ENCODE assay signal across 14 cellular contexts in genomic region chr17:28346746-28347246, GRCh38. TPM values are rescaled to one million over a fixed set of nuclear protein-coding genes. Genes with fewer than 3 reads are reported as not detected.
DNase-seq lines count a peak whose midpoint lies in the region; ATAC-seq and TF ChIP-seq lines count a peak whose summit lies in the region.
"Had no signal": no experiment of that assay in that cellular context is flagged by ENCODE, and none has a peak within 500 bp of the region (broad histone marks: within the 10 kb centered on the region; RNA-seq: fewer than 3 reads in every experiment).

No MANE protein-coding gene starts in this region.

- H3K27ac Mint-ChIP-seq in chondrocyte (ENCODE audit: unreplicated experiment), result peak overlapping the region; percentile 92

- H3K9me3 Mint-ChIP-seq in chondrocyte (ENCODE audit: low read depth), result no peaks in the 10 kb centered on the region

- no peaks in the 10 kb centered on the region for H3K9me3 ChIP-seq in left lung
- H3K9me3 ChIP-seq: gastroesophageal sphincter, sigmoid colon, thyroid gland had no signal

- TF ChIP-seq CTCF in AG10803 (conservative IDR thresholded peaks at IDR 0.05; ENCODE audit: low read length) (peak; percentile 43), LNCaP clone FGC (IDR thresholded peaks at IDR 0.05; ENCODE audit: control insufficient read depth, extremely low read depth, insufficient read depth) (peak; percentile 81), chondrocyte (IDR thresholded peaks at IDR 0.05) (peak; percentile 60), left lung (IDR thresholded peaks at IDR 0.05) (no peak)

- peak overlapping the region; percentile 19 to 25 for H3K27ac ChIP-seq in left lung

- intact Hi-C loops in left lung (cut with DNase I), result no loop called here

- H3K36me3 ChIP-seq in left lung, result peaks cover 0 to 100% of the 10 kb centered on the region in 2 donors

- peaks cover 35% of the 10 kb centered on the region for H3K36me3 Mint-ChIP-seq in chondrocyte (ENCODE audit: low read depth)

- H3K4me3 Mint-ChIP-seq in chondrocyte (ENCODE audit: unreplicated experiment), result no peak overlapping the region

- H3K27me3 Mint-ChIP-seq in chondrocyte (ENCODE audit: low read depth), result no peaks in the 10 kb centered on the region

- peaks cover 32% of the 10 kb centered on the region for H3K4me1 Mint-ChIP-seq in chondrocyte (ENCODE audit: low read depth)

- ATAC-seq in left lung, result peak; percentile 18
- ATAC-seq in HG03460 (IDR thresholded peaks at IDR 0.05; ENCODE audit: unreplicated experiment), result no peak
- ATAC-seq: gastroesophageal sphincter had no signal

- H3K4me1 ChIP-seq in left lung, result peaks cover 0 to 14% of the 10 kb centered on the region in 2 donors

- H3K27me3 ChIP-seq in left lung, result no peaks in the 10 kb centered on the region
- H3K27me3 ChIP-seq: gastroesophageal sphincter, sigmoid colon, thyroid gland had no signal

- H3K4me3 ChIP-seq in AG10803 (ENCODE audit: low read length), result no peak overlapping the region
- H3K4me3 ChIP-seq in LNCaP clone FGC (ENCODE audit: low read depth, low read length), result no peak overlapping the region
- no peak overlapping the region for H3K4me3 ChIP-seq in left lung
- H3K4me3 ChIP-seq: gastroesophageal sphincter, sigmoid colon, thyroid gland had no signal

- DNase-seq in AG10803 (ENCODE audit: low read depth) (no peak), LNCaP clone FGC (ENCODE audit: low read depth) (peak; percentile 81), chondrocyte (ENCODE audit: low spot score) (no peak), left lung (no peak), SIG-M5 treated with dmso at 0.1 percent for 504 hours (lab: John Stamatoyannopoulos, UW; ENCODE audit: unreplicated experiment) (no peak), cerebellar nuclear complex (lab: John Stamatoyannopoulos, UW) (no peak), cortex of kidney (lab: John Stamatoyannopoulos, UW) (no peak)
- DNase-seq: activated T-cell treated with anti-CD3 and anti-CD28 coated beads, Interleukin-2, amount 50 U/mL, for 48 hours; SHP77; sigmoid colon; thyroid gland had no signal

RNA-seq across cellular contexts. Expression of gene POLDIP2, which starts 10.5 kb away (rescaled TPM):
- total RNA-seq in chondrocyte (70.1 to 70.8 TPM (median 70.4 TPM) in 3 replicates), left lung (10 to 100 TPM; 65.6 to 76.8 TPM)

RNA-seq across cellular contexts. Expression of gene TNFAIP1, which starts 11.2 kb away (rescaled TPM):
- total RNA-seq in chondrocyte, result 52.0 to 79.5 TPM (median 74.0 TPM) in 3 replicates
- total RNA-seq in left lung, result 10 to 100 TPM; 57.6 to 80.7 TPM

RNA-seq across cellular contexts. Expression of gene IFT20, which starts 11.5 kb away (rescaled TPM):
- total RNA-seq in chondrocyte, result 63.7 to 70.2 TPM (median 64.3 TPM) in 3 replicates
- 10 to 100 TPM; 27.6 to 42.2 TPM for total RNA-seq in left lung

RNA-seq across cellular contexts. Expression of gene SEBOX, which starts 18.2 kb away (rescaled TPM):
- total RNA-seq in chondrocyte (not detected in 3 replicates), left lung (not detected)
- total RNA-seq: Daoy, gastroesophageal sphincter, sigmoid colon, thyroid gland had no signal

RNA-seq across cellular contexts. Expression of gene VTN, which starts 23.3 kb away (rescaled TPM):
- total RNA-seq in chondrocyte (0.31 to 0.55 TPM (median 0.41 TPM) in 3 replicates), left lung (1 to 10 TPM in 1 of 2 donors, under 1 TPM in 1; 0.50 to 1.6 TPM)
- total RNA-seq: Daoy had no signal

Comparison
In these comparisons a context has a peak if more than half of its experiments do, and no peak if none do; other contexts are left out.
1. CTCF ChIP-seq: peak in AG10803 (single experiment), LNCaP clone FGC (single experiment) and chondrocyte (single experiment); none in left lung (0 of 2).